13 cellular contexts compared by ENCODE assay signal in the genomic region with DNA sequence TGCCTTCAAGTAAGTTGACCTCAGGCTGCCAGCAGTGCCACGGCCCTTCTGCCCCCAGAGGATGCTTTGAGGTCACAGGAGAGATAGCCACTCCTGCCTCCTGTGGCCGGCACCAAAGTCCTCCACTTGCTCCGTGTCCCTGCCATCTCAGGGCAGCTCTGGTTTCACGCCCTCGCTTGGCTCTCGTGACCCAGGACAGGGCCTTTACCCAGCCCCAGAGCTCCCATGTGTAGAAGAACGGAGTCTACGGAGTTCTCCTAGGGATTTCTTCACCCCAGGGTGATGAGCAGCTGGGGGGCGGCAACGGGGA.
A peak's percentile ranks its signal among the peaks of the same experiment; 100 is the strongest.
DNase-seq lines count a peak whose midpoint lies in the region; ATAC-seq and TF ChIP-seq lines count a peak whose summit lies in the region.
"Had no signal": no experiment of that assay in that cellular context is flagged by ENCODE, and none has a peak within 500 bp of the region (broad histone marks: within the 10 kb centered on the region; RNA-seq: fewer than 3 reads in every experiment).

No MANE protein-coding gene starts in this region.

- no peak for ATAC-seq in left ventricle myocardium superior
- no peak for ATAC-seq in GM21717 (IDR thresholded peaks at IDR 0.05; ENCODE audit: unreplicated experiment)

- no peaks in the 10 kb centered on the region for H3K9me3 ChIP-seq in hepatocyte (ENCODE audit: low read depth)
- H3K9me3 ChIP-seq in ascending aorta: no peaks in the 10 kb centered on the region
- H3K9me3 ChIP-seq: body of pancreas had no signal

- H3K9me3 Mint-ChIP-seq in progenitor cell of endocrine pancreas (ENCODE audit: low read depth): no peaks in the 10 kb centered on the region
- H3K9me3 Mint-ChIP-seq in activated T-helper 2 cell treated with anti-CD3 and anti-CD28 coated beads, Interferon-gamma antibody, Interleukin-2, Interleukin-4, amounts not matched to agents 10 μg/mL and 5 μg/mL and 100 μg/mL, durations not matched to agents 14 hours and 24 hours and 36 hours: no peaks in the 10 kb centered on the region
- H3K9me3 Mint-ChIP-seq: activated naive CD8-positive, alpha-beta T cell treated with anti-CD3 and anti-CD28 coated beads, Interleukin-2, amount 50 U/mL, for 24 hours; CD8-positive, alpha-beta T cell had no signal

- WGBS in hepatocyte (ENCODE audit: low lambda C conversion rate, missing lambda C conversion rate): 85% methylated on average over 10 of the region's 10 CpGs

- H3K4me1 Mint-ChIP-seq in progenitor cell of endocrine pancreas (ENCODE audit: low read depth): no peaks in the 10 kb centered on the region
- peaks cover 1% of the 10 kb centered on the region for H3K4me1 Mint-ChIP-seq in activated T-helper 2 cell treated with anti-CD3 and anti-CD28 coated beads, Interferon-gamma antibody, Interleukin-2, Interleukin-4, amounts not matched to agents 10 μg/mL and 5 μg/mL and 100 μg/mL, durations not matched to agents 14 hours and 24 hours and 36 hours (ENCODE audit: low read depth)
- H3K4me1 Mint-ChIP-seq: activated CD4-positive, alpha-beta T cell treated with anti-CD3 and anti-CD28 coated beads for 36 hours had no signal

- H3K4me3 ChIP-seq in hepatocyte: no peak overlapping the region
- no peak overlapping the region for H3K4me3 ChIP-seq in ascending aorta
- H3K4me3 ChIP-seq: body of pancreas had no signal

- H3K27me3 Mint-ChIP-seq in progenitor cell of endocrine pancreas: peaks cover 27% of the 10 kb centered on the region
- H3K27me3 Mint-ChIP-seq in activated T-helper 2 cell treated with anti-CD3 and anti-CD28 coated beads, Interferon-gamma antibody, Interleukin-2, Interleukin-4, amounts not matched to agents 10 μg/mL and 5 μg/mL and 100 μg/mL, durations not matched to agents 14 hours and 24 hours and 36 hours (ENCODE audit: low read depth): no peaks in the 10 kb centered on the region
- H3K27me3 Mint-ChIP-seq: activated CD4-positive, alpha-beta T cell treated with anti-CD3 and anti-CD28 coated beads for 36 hours; activated naive CD8-positive, alpha-beta T cell treated with anti-CD3 and anti-CD28 coated beads, Interleukin-2, amount 50 U/mL, for 24 hours had no signal

- H3K79me2 ChIP-seq in hepatocyte: no peaks in the 10 kb centered on the region

- H3K27ac ChIP-seq in hepatocyte: no peak overlapping the region
- H3K27ac ChIP-seq in ascending aorta: no peak overlapping the region
- H3K27ac ChIP-seq: body of pancreas had no signal

- no peaks in the 10 kb centered on the region for H4K20me1 ChIP-seq in hepatocyte (ENCODE audit: insufficient read depth, poor library complexity, severe bottlenecking)

- H3K36me3 ChIP-seq in hepatocyte (replicated peaks; ENCODE audit: insufficient read depth, low read depth): no peaks in the 10 kb centered on the region
- no peaks in the 10 kb centered on the region for H3K36me3 ChIP-seq in ascending aorta

- intact Hi-C loops in cardiac septum (cut with DNase I): loop anchor here (2.0 kb wide), 1 partner anchor 211 kb away; no protein-coding TSS in a partner anchor
- intact Hi-C loops in left ventricle myocardium superior (cut with micrococcal nuclease): no loop called here
- intact Hi-C loops in ascending aorta (cut with DNase I): loop anchor here (1.0 kb wide), 1 partner anchor 215 kb away; no protein-coding TSS in a partner anchor
- intact Hi-C loops in activated T-helper 2 cell treated with anti-CD3 and anti-CD28 coated beads, Interferon-gamma antibody, Interleukin-2, Interleukin-4, amounts not matched to agents 10 μg/mL and 5 μg/mL and 100 μg/mL, durations not matched to agents 14 hours and 24 hours and 36 hours (cut with micrococcal nuclease): loop anchor here (1.0 to 5.0 kb wide), 3 partner anchors 27 to 369 kb away; no protein-coding TSS in a partner anchor

- DNase-seq in cardiac septum (ENCODE audit: low spot score): peak; percentile 61
- no peak for DNase-seq in left ventricle myocardium superior
- DNase-seq in hepatocyte (ENCODE audit: low spot score): no peak
- no peak for DNase-seq in progenitor cell of endocrine pancreas (ENCODE audit: low spot score, unreplicated experiment)
- DNase-seq in ascending aorta (ENCODE audit: low spot score in 2 of 2): no peak
- DNase-seq in activated T-helper 2 cell treated with anti-CD3 and anti-CD28 coated beads, Interferon-gamma antibody, Interleukin-2, Interleukin-4, amounts not matched to agents 10 μg/mL and 5 μg/mL and 100 μg/mL, durations not matched to agents 14 hours and 24 hours and 36 hours (ENCODE audit: low spot score): no peak
- DNase-seq in T1000 (lab: John Stamatoyannopoulos, UW): no peak
- DNase-seq: DMS 273 treated with DMSO at 0.1 percent for 48 hours had no signal

- no peaks in the 10 kb centered on the region for H3K36me3 Mint-ChIP-seq in progenitor cell of endocrine pancreas (ENCODE audit: insufficient read depth)
- H3K36me3 Mint-ChIP-seq in activated T-helper 2 cell treated with anti-CD3 and anti-CD28 coated beads, Interferon-gamma antibody, Interleukin-2, Interleukin-4, amounts not matched to agents 10 μg/mL and 5 μg/mL and 100 μg/mL, durations not matched to agents 14 hours and 24 hours and 36 hours (ENCODE audit: low read depth): no peaks in the 10 kb centered on the region
- H3K36me3 Mint-ChIP-seq: CD8-positive, alpha-beta T cell had no signal

- no peak overlapping the region for H2AFZ ChIP-seq in hepatocyte

- H3K4me3 Mint-ChIP-seq in progenitor cell of endocrine pancreas (ENCODE audit: low read depth): no peak overlapping the region
- no peak overlapping the region for H3K4me3 Mint-ChIP-seq in activated T-helper 2 cell treated with anti-CD3 and anti-CD28 coated beads, Interferon-gamma antibody, Interleukin-2, Interleukin-4, amounts not matched to agents 10 μg/mL and 5 μg/mL and 100 μg/mL, durations not matched to agents 14 hours and 24 hours and 36 hours (ENCODE audit: low read depth)
- H3K4me3 Mint-ChIP-seq: activated CD4-positive, alpha-beta T cell treated with anti-CD3 and anti-CD28 coated beads for 36 hours; activated naive CD8-positive, alpha-beta T cell treated with anti-CD3 and anti-CD28 coated beads, Interleukin-2, amount 50 U/mL, for 24 hours; CD8-positive, alpha-beta T cell had no signal

- no peaks in the 10 kb centered on the region for H3K9me2 ChIP-seq in hepatocyte (replicated peaks; ENCODE audit: insufficient read depth)

- H3K27ac Mint-ChIP-seq in progenitor cell of endocrine pancreas: peak overlapping the region; percentile 41
- no peak overlapping the region for H3K27ac Mint-ChIP-seq in activated T-helper 2 cell treated with anti-CD3 and anti-CD28 coated beads, Interferon-gamma antibody, Interleukin-2, Interleukin-4, amounts not matched to agents 10 μg/mL and 5 μg/mL and 100 μg/mL, durations not matched to agents 14 hours and 24 hours and 36 hours
- H3K27ac Mint-ChIP-seq: activated CD4-positive, alpha-beta T cell treated with anti-CD3 and anti-CD28 coated beads for 36 hours; activated naive CD8-positive, alpha-beta T cell treated with anti-CD3 and anti-CD28 coated beads, Interleukin-2, amount 50 U/mL, for 24 hours; CD8-positive, alpha-beta T cell had no signal

- H3K4me2 ChIP-seq in hepatocyte: peak overlapping the region; percentile 66

- no peaks in the 10 kb centered on the region for H3K27me3 ChIP-seq in hepatocyte
- no peaks in the 10 kb centered on the region for H3K27me3 ChIP-seq in ascending aorta
- H3K27me3 ChIP-seq: body of pancreas had no signal

- TF ChIP-seq CTCF in hepatocyte (IDR thresholded peaks at IDR 0.05; ENCODE audit: poor library complexity) (no peak), progenitor cell of endocrine pancreas (IDR thresholded peaks at IDR 0.05; ENCODE audit: unreplicated experiment) (no peak), ascending aorta (IDR thresholded peaks at IDR 0.05) (no peak)

- H3K4me1 ChIP-seq in hepatocyte (ENCODE audit: insufficient read depth) (peaks cover 6% of the 10 kb centered on the region), ascending aorta (peaks cover 0 to 5% of the 10 kb centered on the region in 2 donors)
- H3K4me1 ChIP-seq: body of pancreas had no signal
